Comparison of ENCODE assay signal across 9 cellular contexts in genomic region chr1:43858324-43858723, GRCh38.
DNase-seq lines count a peak whose midpoint lies in the region; ATAC-seq, FAIRE-seq and TF ChIP-seq lines count a peak whose summit lies in the region.
"Had no signal": no experiment of that assay in that cellular context is flagged by ENCODE, and none has a peak within 500 bp of the region (broad histone marks: within the 10 kb centered on the region; RNA-seq: fewer than 3 reads in every experiment).

No MANE protein-coding gene starts in this region.

- H3K4me1 ChIP-seq in right atrium auricular region = peaks cover 0 to 25% of the 10 kb centered on the region in 2 donors

- intact Hi-C loops in Right ventricle myocardium inferior (cut with DNase I) = no loop called here

- H3K9me3 ChIP-seq in right atrium auricular region = no peaks in the 10 kb centered on the region

- no peak overlapping the region for H3K4me3 ChIP-seq in right atrium auricular region
- H3K4me3 ChIP-seq: skin epidermis had no signal

- no peak overlapping the region for H3K27ac ChIP-seq in right atrium auricular region

- FAIRE-seq in urothelium cell line (lab: Jason Lieb, UNC) (peak; percentile 90), D721Med (lab: Jason Lieb, UNC) (no peak)

- H3K36me3 ChIP-seq in right atrium auricular region = no peaks in the 10 kb centered on the region

- TF ChIP-seq CTCF in right atrium auricular region (IDR thresholded peaks at IDR 0.05) (no peak), D721Med (IDR thresholded peaks at IDR 0.05; ENCODE audit: insufficient read depth, missing control alignments) (no peak)

- no peaks in the 10 kb centered on the region for H3K27me3 ChIP-seq in right atrium auricular region

- DNase-seq in Right ventricle myocardium inferior (ENCODE audit: missing footprints) = no peak
- no peak for DNase-seq in right atrium auricular region (ENCODE audit: low spot score)
- peak in 35 of 58 donors; percentile 9 to 83 (median 37) for DNase-seq in anterior cingulate cortex (lab: John Stamatoyannopoulos, UW)
- DNase-seq in islet precursor cell = peak; percentile 99
- peak; percentile 91 for DNase-seq in urothelium cell line (ENCODE audit: low spot score)
- no peak for DNase-seq in NCI-H1105 (lab: John Stamatoyannopoulos, UW)
- no peak for DNase-seq in D721Med (ENCODE audit: insufficient read length, low spot score)

- ATAC-seq in Right ventricle myocardium inferior (peak; percentile 81), GM21825 (IDR thresholded peaks at IDR 0.05; ENCODE audit: unreplicated experiment) (no peak)

Comparison
In these comparisons a context has a peak if more than half of its experiments do, and no peak if none do; other contexts are left out.
1. DNase-seq: peak in anterior cingulate cortex (35 of 58), islet precursor cell (single experiment) and urothelium cell line (single experiment); none in Right ventricle myocardium inferior (single experiment), right atrium auricular region (single experiment), NCI-H1105 (single experiment) and D721Med (single experiment).